In the genomic region with DNA sequence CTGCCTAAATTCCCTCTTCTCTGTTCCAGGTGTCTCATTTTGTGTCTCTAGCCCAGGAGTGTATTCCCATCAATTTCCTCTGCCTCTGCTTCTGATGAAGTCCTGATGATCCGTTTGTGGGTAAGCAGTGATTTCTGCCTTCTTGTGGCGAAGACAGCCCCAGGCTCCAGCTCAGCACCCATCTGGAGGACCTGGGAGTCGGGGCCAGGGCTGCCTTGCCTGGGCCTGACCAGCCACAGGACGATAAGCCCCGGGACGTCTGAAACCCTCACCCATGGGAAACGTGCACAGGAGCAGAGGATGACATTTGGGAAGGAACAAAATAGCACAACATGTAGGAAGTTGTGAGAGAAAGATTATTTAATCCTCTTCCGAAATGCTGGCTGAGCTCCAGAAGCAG, we compare ENCODE assay signal across 24 cellular contexts.
"Had no signal": no experiment of that assay in that cellular context is flagged by ENCODE, and none has a peak within 500 bp of the region (broad histone marks: within the 10 kb centered on the region; RNA-seq: fewer than 3 reads in every experiment).

No MANE protein-coding gene starts in this region.

- DNase-seq: activated CD4-positive, alpha-beta memory T cell treated with anti-CD3 and anti-CD28 coated beads for 36 hours; activated CD4-positive, alpha-beta T cell treated with anti-CD3 and anti-CD28 coated beads for 36 hours; activated CD4-positive, alpha-beta T cell treated with anti-CD3 and anti-CD28 coated beads, Interleukin-2, amount 10 ng/mL, durations not matched to agents 24 days and 14 days; activated CD4-positive, CD25-positive, alpha-beta regulatory T cell; activated CD4-positive, CD25-positive, alpha-beta regulatory T cell treated with anti-CD3 and anti-CD28 coated beads, Interleukin-2, amount 50 U/mL, for 72 hours; activated CD8-positive, alpha-beta memory T cell treated with anti-CD3 and anti-CD28 coated beads, Interleukin-2, amount 10 ng/mL, durations not matched to agents 7 days and 5 days; activated CD8-positive, alpha-beta memory T cell treated with anti-CD3 and anti-CD28 coated beads, Interleukin-2, amount 50 U/mL, for 4 hours; activated CD8-positive, alpha-beta T cell treated with anti-CD3 and anti-CD28 coated beads, Interleukin-2, amount 10 ng/mL, durations not matched to agents 7 days and 5 days; activated gamma-delta T cell; activated naive CD4-positive, alpha-beta T cell; activated naive CD4-positive, alpha-beta T cell treated with anti-CD3 and anti-CD28 coated beads, Interleukin-2, amount 10 ng/mL, durations not matched to agents 7 days and 5 days; activated naive CD8-positive, alpha-beta T cell treated with anti-CD3 and anti-CD28 coated beads, Interleukin-2, amount 10 ng/mL, durations not matched to agents 7 days and 5 days; activated T-cell treated with anti-CD3 and anti-CD28 coated beads, Interleukin-2, amount 50 U/mL, for 1 hour; activated T-cell treated with anti-CD3 and anti-CD28 coated beads, Interleukin-2, amount 50 U/mL, for 48 hours; brain microvascular endothelial cell; effector CD4-positive, alpha-beta T cell; effector memory CD8-positive, alpha-beta T cell; erythroblast; esophagus squamous epithelium; foreskin melanocyte; head of caudate nucleus; T-helper 2 cell had no signal

- H3K36me3 ChIP-seq: brain microvascular endothelial cell, esophagus squamous epithelium, gastroesophageal sphincter had no signal

- H3K4me1 ChIP-seq: esophagus squamous epithelium, gastroesophageal sphincter had no signal

- H3K27me3 ChIP-seq: brain microvascular endothelial cell, esophagus squamous epithelium had no signal

- H3K9me3 ChIP-seq: esophagus squamous epithelium, gastroesophageal sphincter had no signal

- H3K4me3 ChIP-seq: coronary artery, esophagus squamous epithelium, gastroesophageal sphincter had no signal

- H3K27ac ChIP-seq: brain microvascular endothelial cell, coronary artery, esophagus squamous epithelium, gastroesophageal sphincter had no signal
